In genomic region chr6:131470549-131470948, GRCh38 we compare ENCODE assay signal across 17 cellular contexts.
"Had no signal": no experiment of that assay in that cellular context is flagged by ENCODE, and none has a peak within 500 bp of the region (broad histone marks: within the 10 kb centered on the region; RNA-seq: fewer than 3 reads in every experiment).

No MANE protein-coding gene starts in this region.

- H3K9me3 ChIP-seq: body of pancreas had no signal

- H3K4me1 ChIP-seq: body of pancreas, sigmoid colon, spleen, stomach had no signal

- ATAC-seq: activated naive CD4-positive, alpha-beta T cell treated with anti-CD3 and anti-CD28 coated beads, Interleukin-2, amount 50 U/mL, for 72 hours; activated T-cell treated with anti-CD3 and anti-CD28 coated beads, Interleukin-2, amount 50 U/mL, for 72 hours; body of pancreas had no signal

- H3K4me1 Mint-ChIP-seq: activated CD4-positive, alpha-beta T cell treated with anti-CD3 and anti-CD28 coated beads, Interleukin-2, amount 10 ng/mL, durations not matched to agents 7 days and 5 days; central memory CD8-positive, alpha-beta T cell had no signal

- H3K36me3 ChIP-seq: sigmoid colon, spleen, stomach had no signal

- H3K27me3 ChIP-seq: body of pancreas, sigmoid colon, spleen, stomach had no signal

- H3K4me3 Mint-ChIP-seq: activated CD4-positive, alpha-beta T cell treated with anti-CD3 and anti-CD28 coated beads, Interleukin-2, amount 10 ng/mL, durations not matched to agents 7 days and 5 days; activated T-cell treated with anti-CD3 and anti-CD28 coated beads, Interleukin-2, amount 50 U/mL, for 72 hours; central memory CD8-positive, alpha-beta T cell had no signal

- H3K27me3 Mint-ChIP-seq: activated CD4-positive, alpha-beta T cell treated with anti-CD3 and anti-CD28 coated beads, Interleukin-2, amount 10 ng/mL, durations not matched to agents 7 days and 5 days; central memory CD8-positive, alpha-beta T cell had no signal

- H3K9me3 Mint-ChIP-seq: activated CD4-positive, alpha-beta T cell treated with anti-CD3 and anti-CD28 coated beads, Interleukin-2, amount 10 ng/mL, durations not matched to agents 7 days and 5 days had no signal

- H3K4me3 ChIP-seq: body of pancreas, sigmoid colon, spleen, stomach had no signal

- FAIRE-seq: endothelial cell of umbilical vein, urothelium cell line had no signal

- H3K27ac ChIP-seq: body of pancreas, sigmoid colon, spleen, stomach had no signal

- H3K27ac Mint-ChIP-seq: activated CD4-positive, alpha-beta T cell treated with anti-CD3 and anti-CD28 coated beads, Interleukin-2, amount 10 ng/mL, durations not matched to agents 7 days and 5 days; activated naive CD4-positive, alpha-beta T cell treated with anti-CD3 and anti-CD28 coated beads, Interleukin-2, amount 50 U/mL, for 72 hours; activated T-cell treated with anti-CD3 and anti-CD28 coated beads, Interleukin-2, amount 50 U/mL, for 72 hours had no signal

- DNase-seq: activated CD4-positive, alpha-beta T cell treated with anti-CD3 and anti-CD28 coated beads, Interleukin-2, amount 10 ng/mL, durations not matched to agents 7 days and 5 days; activated CD8-positive, alpha-beta memory T cell treated with anti-CD3 and anti-CD28 coated beads, Interleukin-2, amount 50 U/mL, for 48 hours; activated gamma-delta T cell; activated T-cell treated with anti-CD3 and anti-CD28 coated beads, Interleukin-2, amount 50 U/mL, for 72 hours; amniotic stem cell; body of pancreas; cortex of kidney; effector CD8-positive, alpha-beta T cell; foreskin melanocyte; sigmoid colon; spleen; stomach; T-helper 9 cell had no signal
